ENCODE assay signal across 8 cellular contexts in genomic region chr3:47512416-47513124, GRCh38. TPM values are rescaled to one million over a fixed set of nuclear protein-coding genes. Genes with fewer than 3 reads are reported as not detected.
DNase-seq lines count a peak whose midpoint lies in the region; ATAC-seq and TF ChIP-seq lines count a peak whose summit lies in the region.

No MANE protein-coding gene starts in this region.

- peak; percentile 8 for DNase-seq in COR-L47 (lab: John Stamatoyannopoulos, UW)
- peak; percentile 23 to 31 for DNase-seq in HL-60 (ENCODE audit: low read depth in 1 of 2, low spot score in 1 of 2)
- peak; percentile 7 for DNase-seq in T-helper 9 cell
- DNase-seq in upper lobe of left lung = peak in 1 of 2 donors; percentile 45
- no peak for DNase-seq in hepatic stellate cell (ENCODE audit: low spot score)
- DNase-seq in NCI-H1105 treated with DMSO at 0.1 percent for 48 hours (lab: John Stamatoyannopoulos, UW) = no peak

- WGBS in upper lobe of left lung, 2 donors = 17 to 21% methylated on average over 36 of the region's 36 CpGs

- H3K27me3 ChIP-seq in HL-60 (ENCODE audit: insufficient read depth, poor library complexity, severe bottlenecking) (no peaks in the 10 kb centered on the region), endocrine pancreas (ENCODE audit: control insufficient read depth, insufficient read depth, low read length) (no peaks in the 10 kb centered on the region), muscle layer of colon (ENCODE audit: control insufficient read depth in 1 of 2, insufficient read depth in 2 of 2, low read length in 2 of 2) (no peaks in the 10 kb centered on the region), upper lobe of left lung (no peaks in the 10 kb centered on the region)

- H3K9ac ChIP-seq in endocrine pancreas (ENCODE audit: control insufficient read depth, insufficient read depth, low read length) (peak overlapping the region; percentile 13), muscle layer of colon (ENCODE audit: low read length) (peak overlapping the region; percentile 44)

- TF ChIP-seq EP300 in upper lobe of left lung (IDR thresholded peaks at IDR 0.05) = no peak

- H3K4me1 ChIP-seq in endocrine pancreas (ENCODE audit: control insufficient read depth, insufficient read depth, low read length) (no peaks in the 10 kb centered on the region), muscle layer of colon (ENCODE audit: insufficient read depth, low read length) (no peaks in the 10 kb centered on the region), upper lobe of left lung (peaks cover 7 to 19% (median 11%) of the 10 kb centered on the region in 4 donors)

- TF ChIP-seq CTCF in HL-60 (IDR thresholded peaks at IDR 0.05; ENCODE audit: insufficient read depth, low read length) = no peak
- no peak for TF ChIP-seq CTCF in upper lobe of left lung (IDR thresholded peaks at IDR 0.05)

- H3K4me3 ChIP-seq in HL-60 (replicated peaks; ENCODE audit: insufficient read depth, low read length) (peak overlapping the region; percentile 48), endocrine pancreas (ENCODE audit: control insufficient read depth, insufficient read depth, low read length) (peak overlapping the region; percentile 57), muscle layer of colon (ENCODE audit: low read depth in 1 of 2, low read length in 2 of 2) (peak overlapping the region; percentile 69 to 95), upper lobe of left lung (peak overlapping the region; percentile 63 to 75 (median 66))

- H3K27ac ChIP-seq in HL-60 (replicated peaks) (peak overlapping the region; percentile 94), muscle layer of colon (ENCODE audit: low read depth, low read length) (peak overlapping the region; percentile 54), upper lobe of left lung (peak overlapping the region; percentile 86 to 96 (median 90))

- H3K36me3 ChIP-seq in endocrine pancreas (ENCODE audit: control insufficient read depth, insufficient read depth, low read length) (no peaks in the 10 kb centered on the region), muscle layer of colon (ENCODE audit: insufficient read depth, low read length) (peaks cover 11% of the 10 kb centered on the region), upper lobe of left lung (peaks cover 0 to 20% (median 8%) of the 10 kb centered on the region in 4 donors)

- H3K9me3 ChIP-seq in endocrine pancreas (ENCODE audit: control insufficient read depth, low read length) (no peaks in the 10 kb centered on the region), muscle layer of colon (ENCODE audit: low read length) (no peaks in the 10 kb centered on the region), upper lobe of left lung (no peaks in the 10 kb centered on the region)

- peak in 1 of 2 donors; percentile 10 for ATAC-seq in upper lobe of left lung (ENCODE audit: low FRiP score in 2 of 2)

- TF ChIP-seq POLR2A in upper lobe of left lung (IDR thresholded peaks at IDR 0.05) = no peak

RNA-seq across cellular contexts. Expression of gene ELP6, which starts 0.9 kb away (rescaled TPM):
- 10 to 100 TPM; 14.7 to 25.8 (median 22.6) TPM for total RNA-seq in upper lobe of left lung

RNA-seq across cellular contexts. Expression of gene SCAP, which starts 36.8 kb away (rescaled TPM):
- 100 to 1,000 TPM in 2 of 6 donors, 10 to 100 TPM in 4; 65.7 to 134 (median 81.8) TPM for total RNA-seq in upper lobe of left lung

Comparison
In these comparisons a context has a peak if more than half of its experiments do, and no peak if none do; other contexts are left out.
1. DNase-seq: peak in COR-L47 (single experiment), HL-60 (2 of 2) and T-helper 9 cell (single experiment); none in hepatic stellate cell (single experiment) and NCI-H1105 treated with DMSO at 0.1 percent for 48 hours (single experiment).
2. Peak in every context shown above with its lines, with median percentiles within 50 percentile points of each other: H3K27ac ChIP-seq and H3K4me3 ChIP-seq.